8 cellular contexts compared by ENCODE assay signal in the genomic region with DNA sequence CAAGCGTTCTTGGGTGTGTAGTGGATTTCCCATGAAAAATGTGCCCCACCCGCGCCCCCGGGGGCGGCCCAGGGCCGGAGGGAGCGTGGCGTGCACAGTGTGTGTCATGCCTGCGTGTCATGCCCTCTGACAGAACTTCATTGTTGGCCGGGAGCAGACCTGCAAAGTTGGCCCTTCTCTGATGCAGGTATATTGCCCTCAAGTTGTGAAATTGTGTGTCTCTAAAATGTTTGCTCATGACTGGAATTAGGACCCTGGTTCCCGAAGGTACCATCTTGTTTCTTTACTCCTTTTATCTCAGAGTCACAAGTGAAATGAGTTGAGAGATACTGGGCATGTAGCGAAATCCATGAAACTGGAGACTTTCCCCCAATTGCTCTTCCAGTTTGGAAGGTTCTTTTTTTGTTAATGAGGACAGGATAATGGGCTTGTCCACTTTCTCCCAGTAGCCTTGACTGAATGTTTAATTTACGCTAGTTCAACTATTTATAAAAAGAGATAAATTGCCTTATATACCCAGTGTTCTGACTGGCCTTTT. TPM values are rescaled to one million over a fixed set of nuclear protein-coding genes. Genes with fewer than 3 reads are reported as not detected.
DNase-seq lines count a peak whose midpoint lies in the region; ATAC-seq and TF ChIP-seq lines count a peak whose summit lies in the region.

No MANE protein-coding gene starts in this region.

- peak; percentile 55 for DNase-seq in EL
- DNase-seq in SJSA1 (ENCODE audit: low read depth in 1 of 2, low spot score in 2 of 2) = peak in 1 of 2 experiments; percentile 62
- no peak for DNase-seq in astrocyte of the cerebellum (ENCODE audit: low read depth)
- DNase-seq in stimulated activated CD4-positive, alpha-beta T cell treated with anti-CD3 and anti-CD28 coated beads, Interleukin-12 subunit alpha, Interleukin-12 subunit beta, amount 100 ng/mL, for 24 hours (ENCODE audit: low read depth in 2 of 2) = peak; percentile 14 to 38

- ATAC-seq in HG02885 (IDR thresholded peaks at IDR 0.05; ENCODE audit: poor library complexity, unreplicated experiment) (peak; percentile 23), GM21367 (IDR thresholded peaks at IDR 0.05; ENCODE audit: unreplicated experiment) (no peak), GM21515 (IDR thresholded peaks at IDR 0.05; ENCODE audit: unreplicated experiment) (no peak)

- no peak for TF ChIP-seq CTCF in astrocyte of the cerebellum (IDR thresholded peaks at IDR 0.05; ENCODE audit: low read depth, low read length, missing control alignments)

- H3K36me3 ChIP-seq in SJSA1 = peaks cover 15% of the 10 kb centered on the region
- H3K36me3 ChIP-seq in iPS-20b (ENCODE audit: insufficient read depth, low read depth, low read length) = no peaks in the 10 kb centered on the region

- H3K9ac ChIP-seq in iPS-20b (ENCODE audit: low read depth, low read length) = peak overlapping the region; percentile 86

- H3K4me1 ChIP-seq in SJSA1 (replicated peaks) (peaks cover 26% of the 10 kb centered on the region), iPS-20b (ENCODE audit: insufficient read depth, low read length) (peaks cover 21% of the 10 kb centered on the region)

- H3K4me3 ChIP-seq in SJSA1 (peak overlapping the region; percentile 74), astrocyte of the cerebellum (ENCODE audit: low read depth, low read length) (peak overlapping the region; percentile 59), iPS-20b (ENCODE audit: low read length) (peak overlapping the region; percentile 82)

- peak overlapping the region; percentile 86 for H3K27ac ChIP-seq in SJSA1
- peak overlapping the region; percentile 34 for H3K27ac ChIP-seq in iPS-20b (ENCODE audit: low read length)

- no peaks in the 10 kb centered on the region for H3K9me3 ChIP-seq in SJSA1 (replicated peaks)
- H3K9me3 ChIP-seq in iPS-20b (ENCODE audit: insufficient read depth, low read depth, low read length) = no peaks in the 10 kb centered on the region

- in situ Hi-C loops in astrocyte of the cerebellum (cut with HindIII; ENCODE audit: low sequenced_read_pairs) = no loop called here

- H3K27me3 ChIP-seq in SJSA1 (replicated peaks) = no peaks in the 10 kb centered on the region
- no peaks in the 10 kb centered on the region for H3K27me3 ChIP-seq in iPS-20b (ENCODE audit: insufficient read depth, low read length)

RNA-seq across cellular contexts. Expression of a gene that starts 26.2 kb away (rescaled TPM):
- total RNA-seq in SJSA1 (2014; rRNA removed; shearing (Covaris generic)) = 39.5 and 63.0 TPM in 2 replicates

RNA-seq across cellular contexts. Expression of a gene that starts 26.6 kb away (rescaled TPM):
- 31.4 and 38.8 TPM in 2 replicates for total RNA-seq in SJSA1 (2014; rRNA removed; shearing (Covaris generic))
